Comparison of ENCODE assay signal across 1 cellular context in genomic region chr2:149313512-149313972, GRCh38.
TF ChIP-seq lines count a peak whose summit lies in the region.

No MANE protein-coding gene starts in this region.

TF ChIP-seq in GM23338, 12 proteins besides CTCF, POLR2A, EP300 and RAD21:
- no peak for TF ChIP-seq NANOG (IDR thresholded peaks at IDR 0.05; ENCODE audit: borderline replicate concordance)
- TF ChIP-seq REST (IDR thresholded peaks at IDR 0.05; ENCODE audit: unreplicated experiment) = no peak
- no peak for TF ChIP-seq JUNB (IDR thresholded peaks at IDR 0.05; ENCODE audit: unreplicated experiment)
